8 cellular contexts compared by ENCODE assay signal in the genomic region with DNA sequence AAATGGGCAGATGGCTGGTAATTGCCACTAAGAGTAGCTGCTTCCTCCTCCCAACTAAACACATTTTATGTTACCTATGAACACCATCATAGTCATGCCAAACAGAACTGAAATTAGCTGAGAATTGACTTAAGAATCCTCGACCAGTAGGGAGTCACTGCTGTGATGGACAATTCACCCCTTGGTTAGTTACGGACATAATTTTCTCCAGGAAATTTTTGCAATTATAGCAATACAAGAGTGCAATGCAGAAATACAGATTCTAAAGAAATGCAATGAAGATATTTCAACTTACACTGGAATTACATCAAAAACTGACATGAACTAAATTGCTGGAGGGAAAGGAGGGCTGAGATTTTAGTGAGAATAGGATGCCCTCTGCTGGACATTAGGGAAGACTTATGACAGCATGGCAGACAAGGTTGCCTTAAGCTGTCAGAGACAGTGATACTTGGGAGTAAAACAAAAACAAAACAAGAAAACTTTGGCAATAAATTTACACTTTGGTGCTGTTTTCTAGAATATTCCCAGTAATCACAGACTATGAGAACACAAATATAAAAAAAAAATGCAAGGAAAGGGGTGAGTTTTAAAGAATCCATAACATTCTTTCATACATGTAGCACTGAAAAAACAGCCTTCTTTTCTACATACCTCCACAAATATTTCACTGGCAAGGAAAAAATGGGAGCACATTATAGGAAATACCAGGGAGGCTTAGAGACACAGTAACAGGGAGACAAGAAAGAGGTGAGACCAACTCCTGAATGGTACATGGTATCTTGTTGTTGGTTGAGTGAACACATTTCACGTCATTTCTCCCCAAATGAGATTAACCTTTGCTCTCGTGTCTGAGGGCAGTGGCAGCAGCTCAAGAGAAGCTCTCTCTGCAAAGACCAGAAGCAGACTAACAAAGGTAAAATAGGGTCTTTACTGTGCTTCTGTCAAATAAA. TPM values are rescaled to one million over a fixed set of nuclear protein-coding genes. Genes with fewer than 3 reads are reported as not detected.
DNase-seq lines count a peak whose midpoint lies in the region; FAIRE-seq and TF ChIP-seq lines count a peak whose summit lies in the region.

No MANE protein-coding gene starts in this region.

- intact Hi-C loops in endothelial cell of umbilical vein (cut with micrococcal nuclease), result loop anchor here (1.0 to 2.0 kb wide), 6 partner anchors 64 to 323 kb away; partner anchors contain the start of gene SIK2

- H3K27me3 ChIP-seq in SK-N-SH (ENCODE audit: insufficient read depth) (no peaks in the 10 kb centered on the region), endothelial cell of umbilical vein (ENCODE audit: control insufficient read depth in 2 of 2, insufficient read depth in 2 of 2, low read length in 2 of 2) (no peaks in the 10 kb centered on the region)

- H4K20me1 ChIP-seq in SK-N-SH (ENCODE audit: insufficient read depth) (no peaks in the 10 kb centered on the region), endothelial cell of umbilical vein (replicated peaks; ENCODE audit: control insufficient read depth, extremely low read depth, insufficient read depth, low read length) (no peaks in the 10 kb centered on the region)

- H3F3A ChIP-seq in SK-N-SH (replicated peaks; ENCODE audit: insufficient read depth), result peaks cover 16% of the 10 kb centered on the region

- H3K4me1 ChIP-seq in SK-N-SH (ENCODE audit: control insufficient read depth in 1 of 2, insufficient read depth in 2 of 2, low read depth in 1 of 2, low read length in 1 of 2) (peaks cover 5 to 7% of the 10 kb centered on the region in 2 experiments; a peak in 3 of 4 replicates), endothelial cell of umbilical vein (ENCODE audit: control insufficient read depth, extremely low read depth, insufficient read depth, low read length) (no peaks in the 10 kb centered on the region)

- TF ChIP-seq POLR2A in endothelial cell of umbilical vein (IDR thresholded peaks at IDR 0.05; ENCODE audit: low read depth, low read length), result no peak

- peak; percentile 97 for TF ChIP-seq RAD21 in SK-N-SH (IDR thresholded peaks at IDR 0.05; ENCODE audit: low read length)

- TF ChIP-seq CTCF in GM10248 (IDR thresholded peaks at IDR 0.05; ENCODE audit: control extremely low read depth, extremely low read depth, low read depth, missing control alignments), result peak; percentile 63
- TF ChIP-seq CTCF in HFF-Myc (IDR thresholded peaks at IDR 0.05; ENCODE audit: low read depth, low read length, missing control alignments), result peak; percentile 74
- peak; percentile 82 for TF ChIP-seq CTCF in SK-N-SH (IDR thresholded peaks at IDR 0.05)
- peak; percentile 62 to 63 for TF ChIP-seq CTCF in endothelial cell of umbilical vein (IDR thresholded peaks at IDR 0.05; ENCODE audit: extremely low read depth in 1 of 2, insufficient read depth in 1 of 2, low read depth in 1 of 2, low read length in 2 of 2)

- no peak for TF ChIP-seq EP300 in SK-N-SH (IDR thresholded peaks at IDR 0.05; ENCODE audit: borderline replicate concordance in 1 of 2, low read depth in 1 of 2, low read length in 1 of 2)

- no TSS peak for BruUV-seq in endothelial cell of umbilical vein (replicated peaks; lab: Mats Ljungman, UMichigan)

- dilution Hi-C loops in endothelial cell of umbilical vein (cut with MboI; ENCODE audit: extremely low pct_ligation_motif_present, low sequenced_read_pairs), result no loop called here

- CTCF ChIA-PET in GM10248 (lab: Yijun Ruan, JAX), result interaction anchor here (0.5 to 4.7 kb wide), 63 partner anchors 10 to 256 kb away, joined by 3 to 72 read pairs (median 4); partner anchors contain the start of genes ALG9, PPP2R1B and SIK2
- CTCF ChIA-PET in SK-N-SH (lab: Yijun Ruan, JAX), result interaction anchor here (0.6 to 12.5 kb wide), 57 partner anchors 9 to 1191 kb away, joined by 3 to 184 read pairs (median 5); partner anchors contain the start of genes PPP2R1B and SIK2
- CTCF ChIA-PET in endothelial cell of umbilical vein (lab: Charles Lee), result interaction anchor here (0.5 to 4.2 kb wide), 73 partner anchors 9 to 217 kb away, joined by 3 to 82 read pairs (median 5); partner anchors contain the start of genes PPP2R1B and SIK2

- H3K4me2 ChIP-seq in SK-N-SH (no peak overlapping the region), endothelial cell of umbilical vein (ENCODE audit: insufficient read depth, low read length) (no peak overlapping the region)

- no peaks in the 10 kb centered on the region for H3K9me2 ChIP-seq in SK-N-SH

- H3K4me3 ChIP-seq in HFF-Myc (replicated peaks; ENCODE audit: low read depth, low read length) (no peak overlapping the region), SK-N-SH (ENCODE audit: low read depth in 2 of 2, low read length in 1 of 2) (peak overlapping the region in 1 of 2 experiments; percentile 16; a peak in 1 of 4 replicates), endothelial cell of umbilical vein (replicated peaks in 1 of 3; ENCODE audit: insufficient read depth in 1 of 3, low read depth in 1 of 3, low read length in 3 of 3) (no peak overlapping the region)

- H2AFZ ChIP-seq in SK-N-SH (ENCODE audit: low read depth), result no peak overlapping the region
- H2AFZ ChIP-seq in endothelial cell of umbilical vein (ENCODE audit: low read depth, low read length), result no peak overlapping the region

- no peak overlapping the region for H3K9ac ChIP-seq in SK-N-SH
- no peak overlapping the region for H3K9ac ChIP-seq in endothelial cell of umbilical vein (replicated peaks; ENCODE audit: extremely low read depth, insufficient read depth, low read length)

- H3K27ac ChIP-seq in SK-N-SH (ENCODE audit: low read depth in 2 of 2, low read length in 1 of 2) (peak overlapping the region in 1 of 2 experiments; percentile 5; a peak in 1 of 4 replicates), endothelial cell of umbilical vein (ENCODE audit: insufficient read depth, low read depth, low read length) (no peak overlapping the region)

- H3K36me3 ChIP-seq in SK-N-SH (replicated peaks in 1 of 2; ENCODE audit: control insufficient read depth in 1 of 2, insufficient read depth in 2 of 2, low read length in 1 of 2) (no peaks in the 10 kb centered on the region), endothelial cell of umbilical vein (ENCODE audit: control insufficient read depth in 2 of 2, extremely low read depth in 1 of 2, insufficient read depth in 2 of 2, low read length in 2 of 2) (no peaks in the 10 kb centered on the region)

- H3K9me3 ChIP-seq in SK-N-SH (no peaks in the 10 kb centered on the region), endothelial cell of umbilical vein (replicated peaks; ENCODE audit: control insufficient read depth, insufficient read depth, low read length) (no peaks in the 10 kb centered on the region)

- FAIRE-seq in endothelial cell of umbilical vein (lab: Jason Lieb, UNC), result peak; percentile 94

- POLR2A ChIA-PET in GM10248 (lab: Yijun Ruan, JAX) (no interaction called here), SK-N-SH (lab: Yijun Ruan, JAX) (no interaction called here), endothelial cell of umbilical vein (lab: Charles Lee) (no interaction called here)

- H3K9me1 ChIP-seq in endothelial cell of umbilical vein (replicated peaks; ENCODE audit: control insufficient read depth, extremely low read depth, insufficient read depth, low read length), result no peaks in the 10 kb centered on the region

- WGBS in SK-N-SH (ENCODE audit: low lambda C conversion rate), result 87% methylated on average over 4 of the region's 4 CpGs

- H3K79me2 ChIP-seq in SK-N-SH (ENCODE audit: insufficient read depth) (no peaks in the 10 kb centered on the region), endothelial cell of umbilical vein (ENCODE audit: control insufficient read depth, insufficient read depth, low read length) (no peaks in the 10 kb centered on the region)

- DNase-seq in AG08396 (ENCODE audit: low spot score), result peak; percentile 63
- DNase-seq in GM10248 (ENCODE audit: extremely low spot score), result peak; percentile 62
- DNase-seq in HFF-Myc (ENCODE audit: extremely low read depth, low read depth), result no peak
- DNase-seq in MV-4-11 (lab: John Stamatoyannopoulos, UW), result peak; percentile 55
- DNase-seq in SK-N-SH, result peak; percentile 60
- DNase-seq in endothelial cell of umbilical vein (ENCODE audit: low read depth, low spot score), result peak; percentile 75
- peak; percentile 71 for DNase-seq in myocyte (ENCODE audit: low read depth)
- DNase-seq in activated effector memory CD4-positive, alpha-beta T cell treated with anti-CD3 and anti-CD28 coated beads, Interleukin-2, amount 50 U/mL, for 16 hours, result no peak

TF ChIP-seq in SK-N-SH, 30 proteins besides CTCF, POLR2A, EP300 and RAD21 (continues in another document):
- TF ChIP-seq EZH2phosphoT487 (IDR thresholded peaks at IDR 0.05; ENCODE audit: borderline replicate concordance, low read depth), result no peak
- peak; percentile 97 for TF ChIP-seq SMC3 (IDR thresholded peaks at IDR 0.05; ENCODE audit: low read depth, low read length)
- peak; percentile 71 for TF ChIP-seq MXI1 (IDR thresholded peaks at IDR 0.05; ENCODE audit: low read depth, low read length)

TF ChIP-seq in endothelial cell of umbilical vein, 7 proteins besides CTCF, POLR2A, EP300 and RAD21 (continues in another document):
- TF ChIP-seq POLR2AphosphoS5 (IDR thresholded peaks at IDR 0.05; ENCODE audit: insufficient read depth, low read depth, low read length) (no peak), EZH2 (IDR thresholded peaks at IDR 0.05; ENCODE audit: borderline replicate concordance, low read depth, low read length, severe bottlenecking) (no peak), JUN (IDR thresholded peaks at IDR 0.05; ENCODE audit: borderline replicate concordance, insufficient read depth, insufficient read length, low read depth) (no peak), MYC (IDR thresholded peaks at IDR 0.05; ENCODE audit: low read depth, low read length) (no peak), FOS (IDR thresholded peaks at IDR 0.05; ENCODE audit: borderline replicate concordance, insufficient read depth, low read length) (no peak)
- TF ChIP-seq, protein P1, sequence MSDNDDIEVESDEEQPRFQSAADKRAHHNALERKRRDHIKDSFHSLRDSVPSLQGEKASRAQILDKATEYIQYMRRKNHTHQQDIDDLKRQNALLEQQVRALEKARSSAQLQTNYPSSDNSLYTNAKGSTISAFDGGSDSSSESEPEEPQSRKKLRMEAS (IDR thresholded peaks at IDR 0.05; ENCODE audit: insufficient read depth, insufficient read length), result no peak

RNA-seq across cellular contexts. Expression of gene PPP2R1B, which starts 11.2 kb away (rescaled TPM):
- polyA plus RNA-seq in SK-N-SH (2012; rRNA removed), result 25.9 and 32.3 TPM in 2 replicates
- 24.9 and 26.8 TPM in 2 replicates for polyA plus RNA-seq in SK-N-SH (2012; cell fraction: cytosol; rRNA removed)
- 27.4 and 48.2 TPM in 2 replicates for polyA plus RNA-seq in SK-N-SH (2012; cell fraction: nucleus; rRNA removed)
- 42.7 and 50.8 TPM in 2 replicates for total RNA-seq in endothelial cell of umbilical vein
- polyA plus RNA-seq in endothelial cell of umbilical vein, result 17.0 and 18.0 TPM in 2 replicates
- 20.0 and 22.9 TPM in 2 replicates for polyA plus RNA-seq in endothelial cell of umbilical vein (2011; cell fraction: cytosol; rRNA removed)
- 32.5 and 32.7 TPM in 2 replicates for polyA plus RNA-seq in endothelial cell of umbilical vein (2011; cell fraction: nucleus; rRNA removed)
- polyA plus RNA-seq in endothelial cell of umbilical vein (2012), result 31.6 and 33.7 TPM in 2 replicates
- polyA minus RNA-seq in endothelial cell of umbilical vein, result 59.6 and 61.0 TPM in 2 replicates
- 16.8 TPM for polyA minus RNA-seq in endothelial cell of umbilical vein (2011; cell fraction: cytosol; rRNA and poly(A)+ RNA removed)
- polyA minus RNA-seq in endothelial cell of umbilical vein (2011; cell fraction: nucleus; rRNA and poly(A)+ RNA removed), result 28.8 and 45.3 TPM in 2 replicates
- 12.7 and 15.7 TPM in 2 replicates for total RNA-seq in myocyte
- polyA plus RNA-seq in myocyte (2012), result 8.8 TPM

Comparison
In these comparisons a context has a peak if more than half of its experiments do, and no peak if none do; other contexts are left out.
1. DNase-seq: peak in AG08396 (single experiment), GM10248 (single experiment), MV-4-11 (single experiment), SK-N-SH (single experiment), endothelial cell of umbilical vein (single experiment) and myocyte (single experiment); none in HFF-Myc (single experiment) and activated effector memory CD4-positive, alpha-beta T cell treated with anti-CD3 and anti-CD28 coated beads, Interleukin-2, amount 50 U/mL, for 16 hours (single experiment).
2. Peak in every context shown above with its lines, with median percentiles within 50 percentile points of each other: CTCF ChIP-seq.